In genomic region chr13:28470286-28470685, GRCh38 we compare ENCODE assay signal across 1 cellular context.
TF ChIP-seq lines count a peak whose summit lies in the region.

No MANE protein-coding gene starts in this region.

TF ChIP-seq in K562, 482 proteins besides CTCF, POLR2A, EP300 and RAD21 (continued from another document):
- TF ChIP-seq ZNF407 (IDR thresholded peaks at IDR 0.05; ENCODE audit: low read depth), result no peak
- TF ChIP-seq CBFA2T2 (conservative IDR thresholded peaks at IDR 0.05), result peak; percentile 17; the same call in 1 of the 2 replicates
- TF ChIP-seq SMC3 (conservative IDR thresholded peaks at IDR 0.05; ENCODE audit: insufficient read depth, low read depth, low read length), result no peak
